Comparison of ENCODE assay signal across 1 cellular context in genomic region chr11:19027829-19028595, GRCh38.
TF ChIP-seq lines count a peak whose summit lies in the region.

No MANE protein-coding gene starts in this region.

TF ChIP-seq in HEK293T, 16 proteins besides CTCF, POLR2A, EP300 and RAD21 (continued from another document):
- no peak for TF ChIP-seq BHLHE40 (IDR thresholded peaks at IDR 0.05; ENCODE audit: borderline replicate concordance)
- no peak for TF ChIP-seq FOXA1 (IDR thresholded peaks at IDR 0.05)
- no peak for TF ChIP-seq SUZ12 (IDR thresholded peaks at IDR 0.05)
- TF ChIP-seq FOXM1 (IDR thresholded peaks at IDR 0.05; ENCODE audit: borderline replicate concordance), result no peak
- TF ChIP-seq TARDBP (IDR thresholded peaks at IDR 0.05), result no peak
- TF ChIP-seq ELF4 (IDR thresholded peaks at IDR 0.05), result no peak
- no peak for TF ChIP-seq ZNF384 (IDR thresholded peaks at IDR 0.05)
- no peak for TF ChIP-seq FOXK2 (IDR thresholded peaks at IDR 0.05)
- TF ChIP-seq SP1 (IDR thresholded peaks at IDR 0.05), result no peak
